In genomic region chr6:132414761-132415160, GRCh38 we compare ENCODE assay signal across 17 cellular contexts. TPM values are rescaled to one million over a fixed set of nuclear protein-coding genes. Genes with fewer than 3 reads are reported as not detected.
A peak's percentile ranks its signal among the peaks of the same experiment; 100 is the strongest.
DNase-seq lines count a peak whose midpoint lies in the region; ATAC-seq and TF ChIP-seq lines count a peak whose summit lies in the region.
"Had no signal": no experiment of that assay in that cellular context is flagged by ENCODE, and none has a peak within 500 bp of the region (broad histone marks: within the 10 kb centered on the region; RNA-seq: fewer than 3 reads in every experiment).

No MANE protein-coding gene starts in this region.

- no peak overlapping the region for H3K4me3 Mint-ChIP-seq in natural killer cell treated with Interleukin-12 subunit alpha and Interleukin-12 subunit beta and Interleukin-15 and Interleukin-18, amount 100 ng/mL, for 72 hours
- H3K4me3 Mint-ChIP-seq: IgD-negative memory B cell had no signal

- H3K36me3 Mint-ChIP-seq in natural killer cell treated with Interleukin-12 subunit alpha and Interleukin-12 subunit beta and Interleukin-15 and Interleukin-18, amount 100 ng/mL, for 72 hours = no peaks in the 10 kb centered on the region
- H3K36me3 Mint-ChIP-seq: IgD-negative memory B cell had no signal

- H3K36me3 ChIP-seq in right atrium auricular region (no peaks in the 10 kb centered on the region), left ventricle myocardium inferior (no peaks in the 10 kb centered on the region)
- H3K36me3 ChIP-seq: BLaER1 treated with 17β-estradiol and CSF1 and Interleukin-3, amounts not matched to agents 10 nM and 100 nM had no signal

- H3K4me1 ChIP-seq in right atrium auricular region (no peaks in the 10 kb centered on the region), left ventricle myocardium inferior (no peaks in the 10 kb centered on the region)
- H3K4me1 ChIP-seq: BLaER1 treated with 17β-estradiol and CSF1 and Interleukin-3, amounts not matched to agents 10 nM and 100 nM had no signal

- no peaks in the 10 kb centered on the region for H3K27me3 ChIP-seq in right atrium auricular region
- peaks cover 3% of the 10 kb centered on the region for H3K27me3 ChIP-seq in left ventricle myocardium inferior (ENCODE audit: low read depth)
- H3K27me3 ChIP-seq: BLaER1 treated with 17β-estradiol and CSF1 and Interleukin-3, amounts not matched to agents 10 nM and 100 nM had no signal

- no peak for TF ChIP-seq CTCF in right atrium auricular region (IDR thresholded peaks at IDR 0.05)
- no peak for TF ChIP-seq CTCF in left ventricle myocardium inferior (IDR thresholded peaks at IDR 0.05; ENCODE audit: borderline replicate concordance)

- peak; percentile 91 for ATAC-seq in Right ventricle myocardium inferior
- ATAC-seq in natural killer cell treated with Interleukin-12 subunit alpha and Interleukin-12 subunit beta and Interleukin-15 and Interleukin-18, amount 100 ng/mL, for 72 hours = no peak

- H3K27ac Mint-ChIP-seq in natural killer cell treated with Interleukin-12 subunit alpha and Interleukin-12 subunit beta and Interleukin-15 and Interleukin-18, amount 100 ng/mL, for 72 hours = no peak overlapping the region
- H3K27ac Mint-ChIP-seq: IgD-negative memory B cell had no signal

- no peaks in the 10 kb centered on the region for H3K9me3 Mint-ChIP-seq in natural killer cell treated with Interleukin-12 subunit alpha and Interleukin-12 subunit beta and Interleukin-15 and Interleukin-18, amount 100 ng/mL, for 72 hours

- H3K9me3 ChIP-seq in right atrium auricular region = peaks cover 0 to 11% of the 10 kb centered on the region in 2 donors
- peaks cover 20% of the 10 kb centered on the region for H3K9me3 ChIP-seq in left ventricle myocardium inferior (replicated peaks)

- no peak overlapping the region for H3K4me3 ChIP-seq in right atrium auricular region
- H3K4me3 ChIP-seq in left ventricle myocardium inferior = no peak overlapping the region
- H3K4me3 ChIP-seq: BLaER1 treated with 17β-estradiol and CSF1 and Interleukin-3, amounts not matched to agents 10 nM and 100 nM had no signal

- H3K27me3 Mint-ChIP-seq in natural killer cell treated with Interleukin-12 subunit alpha and Interleukin-12 subunit beta and Interleukin-15 and Interleukin-18, amount 100 ng/mL, for 72 hours = peaks cover 29 to 48% of the 10 kb centered on the region in 2 donors

- intact Hi-C loops in Right ventricle myocardium inferior (cut with DNase I) (no loop called here), left ventricle myocardium inferior (cut with micrococcal nuclease) (no loop called here)

- no peaks in the 10 kb centered on the region for H3K4me1 Mint-ChIP-seq in natural killer cell treated with Interleukin-12 subunit alpha and Interleukin-12 subunit beta and Interleukin-15 and Interleukin-18, amount 100 ng/mL, for 72 hours (ENCODE audit: low read depth in 2 of 2)

- in situ Hi-C loops in SK-MEL-5 (cut with HindIII; ENCODE audit: low pct_unique_long_range_greater_than_20kb, low sequenced_read_pairs) = no loop called here

- H3K27ac ChIP-seq in right atrium auricular region = no peak overlapping the region
- H3K27ac ChIP-seq in left ventricle myocardium inferior (replicated peaks) = peak overlapping the region; percentile 21
- H3K27ac ChIP-seq: BLaER1 treated with 17β-estradiol and CSF1 and Interleukin-3, amounts not matched to agents 10 nM and 100 nM had no signal

- no peak for DNase-seq in Right ventricle myocardium inferior (ENCODE audit: missing footprints)
- DNase-seq in right atrium auricular region (ENCODE audit: low spot score) = no peak
- peak; percentile 81 for DNase-seq in SK-MEL-5 (ENCODE audit: low read depth, low spot score)
- DNase-seq in left ventricle myocardium inferior = peak; percentile 34
- no peak for DNase-seq in SKM-1 (lab: John Stamatoyannopoulos, UW; ENCODE audit: unreplicated experiment)
- DNase-seq in natural killer cell treated with Interleukin-12 subunit alpha and Interleukin-12 subunit beta and Interleukin-15 and Interleukin-18, amount 100 ng/mL, for 72 hours (ENCODE audit: low spot score) = no peak
- DNase-seq in activated CD4-positive, alpha-beta T cell treated with anti-CD3 and anti-CD28 coated beads for 48 hours = no peak
- no peak for DNase-seq in NCI-H187 treated with DMSO at 0.1 percent for 48 hours (lab: John Stamatoyannopoulos, UW)
- DNase-seq: 8988T, DMS153, HCEC 1CT, MV-4-11, NCI-H1417 treated with DMSO at 0.1 percent for 48 hours, NCI-H2029 treated with DMSO at 0.1 percent for 48 hours, NCI-H524 had no signal

RNA-seq across cellular contexts. Expression of gene MOXD1, which starts 13.5 kb away (rescaled TPM):
- 3.1 TPM for total RNA-seq in Right ventricle myocardium inferior
- total RNA-seq in right atrium auricular region = 1 to 10 TPM; 2.5 to 9.3 TPM
- 17.2 and 17.6 TPM in 2 replicates for total RNA-seq in SK-MEL-5 (2014; rRNA removed; shearing (Covaris generic))
- 18.5 and 21.8 TPM in 2 replicates for polyA plus RNA-seq in SK-MEL-5 (2015; cell fraction: cytosol; rRNA removed)
- polyA plus RNA-seq in SK-MEL-5 (2015; cell fraction: nucleus; rRNA removed) = 6.2 and 7.7 TPM in 2 replicates
- total RNA-seq in left ventricle myocardium inferior = 3.4 TPM
- under 1 TPM in 1 of 2 donors, not detected in 1; 0.70 TPM for total RNA-seq in natural killer cell treated with Interleukin-12 subunit alpha and Interleukin-12 subunit beta and Interleukin-15 and Interleukin-18, amount 100 ng/mL, for 72 hours

Comparison
In these comparisons a context has a peak if more than half of its experiments do, and no peak if none do; other contexts are left out.
1. DNase-seq: peak in SK-MEL-5 (single experiment) and left ventricle myocardium inferior (single experiment); none in Right ventricle myocardium inferior (single experiment), right atrium auricular region (single experiment), SKM-1 (single experiment), natural killer cell treated with Interleukin-12 subunit alpha and Interleukin-12 subunit beta and Interleukin-15 and Interleukin-18, amount 100 ng/mL, for 72 hours (single experiment), activated CD4-positive, alpha-beta T cell treated with anti-CD3 and anti-CD28 coated beads for 48 hours (single experiment) and NCI-H187 treated with DMSO at 0.1 percent for 48 hours (single experiment).